Comparison of ENCODE assay signal across 9 cellular contexts in genomic region chr4:77699731-77700210, GRCh38.
DNase-seq lines count a peak whose midpoint lies in the region; ATAC-seq and TF ChIP-seq lines count a peak whose summit lies in the region.
"Had no signal": no experiment of that assay in that cellular context is flagged by ENCODE, and none has a peak within 500 bp of the region (broad histone marks: within the 10 kb centered on the region; RNA-seq: fewer than 3 reads in every experiment).

No MANE protein-coding gene starts in this region.

- H3K27me3 Mint-ChIP-seq in type B pancreatic cell: peaks cover 3% of the 10 kb centered on the region

- H3K4me3 ChIP-seq in cardiac muscle cell: no peak overlapping the region
- H3K4me3 ChIP-seq in RWPE2 (ENCODE audit: severe bottlenecking): no peak overlapping the region

- no peaks in the 10 kb centered on the region for H3K9me3 Mint-ChIP-seq in type B pancreatic cell

- no peaks in the 10 kb centered on the region for H3K36me3 Mint-ChIP-seq in type B pancreatic cell

- H3K27ac ChIP-seq in cardiac muscle cell (peak overlapping the region; percentile 92), RWPE2 (ENCODE audit: poor library complexity, severe bottlenecking) (peak overlapping the region; percentile 15)

- H3K36me3 ChIP-seq in cardiac muscle cell: no peaks in the 10 kb centered on the region
- no peaks in the 10 kb centered on the region for H3K36me3 ChIP-seq in RWPE2 (ENCODE audit: low read depth)

- DNase-seq in cardiac muscle cell (ENCODE audit: low read depth in 1 of 2, low spot score in 1 of 2): peak; percentile 71 to 89
- no peak for DNase-seq in left cardiac atrium
- no peak for DNase-seq in RWPE2 (ENCODE audit: low spot score)
- peak; percentile 22 for DNase-seq in glomerular endothelial cell (ENCODE audit: extremely low read depth, low read depth, low spot score)
- DNase-seq in type B pancreatic cell (ENCODE audit: extremely low spot score, unreplicated experiment): no peak
- DNase-seq in RPMI8226: no peak
- DNase-seq in superior temporal gyrus (ENCODE audit: extremely low spot score): no peak
- DNase-seq: COR-L47 had no signal

- intact Hi-C loops in left cardiac atrium (cut with DNase I): no loop called here

- H3K9me3 ChIP-seq in cardiac muscle cell (ENCODE audit: low read depth) (no peaks in the 10 kb centered on the region), RWPE2 (ENCODE audit: severe bottlenecking) (no peaks in the 10 kb centered on the region)

- peaks cover 8% of the 10 kb centered on the region for H3K4me1 Mint-ChIP-seq in type B pancreatic cell (ENCODE audit: unreplicated experiment)

- H3K4me3 Mint-ChIP-seq in type B pancreatic cell: peak overlapping the region; percentile 44

- H3K4me1 ChIP-seq in cardiac muscle cell (ENCODE audit: low read depth): peaks cover 20% of the 10 kb centered on the region
- H3K4me1 ChIP-seq in RWPE2 (ENCODE audit: insufficient read depth, poor library complexity, severe bottlenecking): peaks cover 26% of the 10 kb centered on the region

- ATAC-seq in left cardiac atrium (no peak), RWPE2 (ENCODE audit: low read depth) (peak; percentile 81), GM19324 (IDR thresholded peaks at IDR 0.05; ENCODE audit: low FRiP score, unreplicated experiment) (no peak)

- TF ChIP-seq CTCF in cardiac muscle cell (IDR thresholded peaks at IDR 0.05; ENCODE audit: low read depth, low read length) (peak; percentile 36), RWPE2 (IDR thresholded peaks at IDR 0.05; ENCODE audit: poor library complexity, severe bottlenecking) (peak; percentile 14), type B pancreatic cell (conservative IDR thresholded peaks at IDR 0.05) (peak; percentile 57)

- H3K27ac Mint-ChIP-seq in type B pancreatic cell: peak overlapping the region; percentile 65

- H3K27me3 ChIP-seq in cardiac muscle cell: no peaks in the 10 kb centered on the region
- H3K27me3 ChIP-seq in RWPE2 (ENCODE audit: insufficient read depth, poor library complexity, severe bottlenecking): no peaks in the 10 kb centered on the region

Comparison
In these comparisons a context has a peak if more than half of its experiments do, and no peak if none do; other contexts are left out.
1. DNase-seq: peak in cardiac muscle cell (2 of 2) and glomerular endothelial cell (single experiment); none in left cardiac atrium (single experiment), RWPE2 (single experiment), type B pancreatic cell (single experiment), RPMI8226 (single experiment) and superior temporal gyrus (single experiment).
2. Peak in every context shown above with its lines, with median percentiles within 50 percentile points of each other: CTCF ChIP-seq.